27 cellular contexts compared by ENCODE assay signal in genomic region chr3:132187746-132188145, GRCh38.
"Had no signal": no experiment of that assay in that cellular context is flagged by ENCODE, and none has a peak within 500 bp of the region (broad histone marks: within the 10 kb centered on the region; RNA-seq: fewer than 3 reads in every experiment).

No MANE protein-coding gene starts in this region.

- H3K9me3 Mint-ChIP-seq: nephron; neural progenitor cell; stimulated activated effector memory CD8-positive, alpha-beta T cell treated with anti-CD3 and anti-CD28 coated beads, Interleukin-12 subunit alpha, Interleukin-12 subunit beta, amount 100 ng/mL, for 72 hours; stimulated activated naive CD8-positive, alpha-beta T cell treated with anti-CD3 and anti-CD28 coated beads, Interleukin-15, Interleukin-2, amounts not matched to agents 100 ng/mL and 50 ng/mL, for 24 hours had no signal

- H3K27me3 ChIP-seq: neural progenitor cell, ovary, right lobe of liver, sigmoid colon, thyroid gland, tibial nerve, upper lobe of left lung, vagina had no signal

- ATAC-seq: psoas muscle; right cardiac atrium; right lobe of liver; stimulated activated effector memory CD8-positive, alpha-beta T cell treated with anti-CD3 and anti-CD28 coated beads, Interleukin-12 subunit alpha, Interleukin-12 subunit beta, amount 100 ng/mL, for 72 hours; stimulated activated naive B cell treated with anti-CD40 and anti-IgM and Interleukin-4, amounts not matched to agents 10 μg/mL and 1 μg/mL and 100 μg/mL, for 72 hours had no signal

- H3K27me3 Mint-ChIP-seq: progenitor cell of endocrine pancreas had no signal

- H3K9me3 ChIP-seq: ovary, psoas muscle, right lobe of liver, sigmoid colon, stomach, thoracic aorta, thyroid gland, tibial nerve, upper lobe of left lung, vagina had no signal

- H3K36me3 ChIP-seq: neural progenitor cell, ovary, right lobe of liver, sigmoid colon, stomach, thoracic aorta, thyroid gland, tibial nerve, upper lobe of left lung, vagina had no signal

- H3K4me3 Mint-ChIP-seq: nephron; neural progenitor cell; stimulated activated effector memory CD8-positive, alpha-beta T cell treated with anti-CD3 and anti-CD28 coated beads, Interleukin-12 subunit alpha, Interleukin-12 subunit beta, amount 100 ng/mL, for 72 hours; stimulated activated naive B cell treated with anti-CD40 and anti-IgM and Interleukin-4, amounts not matched to agents 10 μg/mL and 1 μg/mL and 100 μg/mL, for 72 hours; stimulated activated naive CD8-positive, alpha-beta T cell treated with anti-CD3 and anti-CD28 coated beads, Interleukin-15, Interleukin-2, amounts not matched to agents 100 ng/mL and 50 ng/mL, for 24 hours had no signal

- DNase-seq: occipital lobe; ovary; posterior cingulate gyrus; psoas muscle; right cardiac atrium; right lobe of liver; sigmoid colon; small intestine; stimulated activated CD4-positive, alpha-beta T cell treated with anti-CD3 and anti-CD28 coated beads, Interleukin-15, amount 100 ng/mL, for 24 hours; stimulated activated CD4-positive, alpha-beta T cell treated with anti-CD3 and anti-CD28 coated beads, Interleukin-2, amount 100 ng/mL, for 24 hours; stimulated activated CD4-positive, alpha-beta T cell treated with anti-CD3 and anti-CD28 coated beads, Interleukin-2, amount 100 ng/mL, for 48 hours; stimulated activated CD4-positive, alpha-beta T cell treated with anti-CD3 and anti-CD28 coated beads, Interleukin-4, amount 100 ng/mL, for 24 hours; stimulated activated naive B cell treated with anti-CD40 and anti-IgM and Interleukin-4, amounts not matched to agents 10 μg/mL and 1 μg/mL and 100 μg/mL, for 72 hours; stimulated activated naive CD4-positive, alpha-beta T cell treated with Interleukin-2 at 50 U/mL for 16 hours; stomach; thyroid gland; trophoblast cell; upper lobe of left lung had no signal

- H3K27ac ChIP-seq: neural progenitor cell, ovary, parathyroid adenoma, psoas muscle, right lobe of liver, sigmoid colon, stomach, thoracic aorta, thyroid gland, tibial nerve, upper lobe of left lung, vagina had no signal

- H3K27ac Mint-ChIP-seq: nephron; neural progenitor cell; progenitor cell of endocrine pancreas; stimulated activated effector memory CD8-positive, alpha-beta T cell treated with anti-CD3 and anti-CD28 coated beads, Interleukin-12 subunit alpha, Interleukin-12 subunit beta, amount 100 ng/mL, for 72 hours; stimulated activated naive B cell treated with anti-CD40 and anti-IgM and Interleukin-4, amounts not matched to agents 10 μg/mL and 1 μg/mL and 100 μg/mL, for 72 hours; stimulated activated naive CD8-positive, alpha-beta T cell treated with anti-CD3 and anti-CD28 coated beads, Interleukin-15, Interleukin-2, amounts not matched to agents 100 ng/mL and 50 ng/mL, for 24 hours had no signal

- H2AFZ ChIP-seq: neural progenitor cell, parathyroid adenoma had no signal

- H3K79me2 ChIP-seq: parathyroid adenoma had no signal

- H3K36me3 Mint-ChIP-seq: neural progenitor cell; stimulated activated effector memory CD8-positive, alpha-beta T cell treated with anti-CD3 and anti-CD28 coated beads, Interleukin-12 subunit alpha, Interleukin-12 subunit beta, amount 100 ng/mL, for 72 hours; stimulated activated naive B cell treated with anti-CD40 and anti-IgM and Interleukin-4, amounts not matched to agents 10 μg/mL and 1 μg/mL and 100 μg/mL, for 72 hours had no signal

- H3K4me1 ChIP-seq: neural progenitor cell, parathyroid adenoma, psoas muscle, right lobe of liver, sigmoid colon, stomach, thyroid gland, tibial nerve, upper lobe of left lung, vagina had no signal

- H3K4me1 Mint-ChIP-seq: nephron; neural progenitor cell; stimulated activated effector memory CD8-positive, alpha-beta T cell treated with anti-CD3 and anti-CD28 coated beads, Interleukin-12 subunit alpha, Interleukin-12 subunit beta, amount 100 ng/mL, for 72 hours; stimulated activated naive B cell treated with anti-CD40 and anti-IgM and Interleukin-4, amounts not matched to agents 10 μg/mL and 1 μg/mL and 100 μg/mL, for 72 hours had no signal

- H3K9ac ChIP-seq: neural progenitor cell, parathyroid adenoma had no signal

- H3K4me2 ChIP-seq: neural progenitor cell had no signal

- H3K4me3 ChIP-seq: neural progenitor cell, ovary, psoas muscle, right lobe of liver, sigmoid colon, stomach, thoracic aorta, thyroid gland, tibial nerve, upper lobe of left lung, vagina had no signal
